In the genomic region with DNA sequence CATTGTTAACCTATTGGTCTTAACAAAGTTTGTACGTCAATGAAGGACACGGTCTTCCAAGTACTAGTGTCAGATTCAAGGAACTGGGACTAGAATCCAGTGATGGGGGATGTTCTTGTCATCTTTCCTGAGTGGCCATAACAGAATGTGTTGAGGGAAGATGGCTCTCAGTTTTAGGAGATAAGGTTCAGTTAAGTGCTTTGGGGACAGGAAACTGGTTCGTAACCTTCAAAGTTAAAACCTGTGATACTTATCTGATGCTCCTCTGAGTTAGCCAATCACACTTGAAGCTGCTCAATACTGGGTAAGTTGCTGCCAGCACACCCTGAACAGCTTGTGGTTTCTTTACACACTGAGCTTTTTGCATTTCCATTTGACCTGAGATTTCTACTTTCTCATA, we compare ENCODE assay signal across 1 cellular context.
A peak's percentile ranks its signal among the peaks of the same experiment; 100 is the strongest.
TF ChIP-seq lines count a peak whose summit lies in the region.

No MANE protein-coding gene starts in this region.

TF ChIP-seq in K562, 482 proteins besides CTCF, POLR2A, EP300 and RAD21 (continued from another document and continues in another):
- TF ChIP-seq FOXM1 (IDR thresholded peaks at IDR 0.05; ENCODE audit: low read depth) = peak; percentile 68; the same call in 1 of the 2 replicates
- no peak for TF ChIP-seq FOXM1 (CRISPR knock-in tag; IDR thresholded peaks at IDR 0.05; ENCODE audit: low read depth)
- TF ChIP-seq, protein P1, sequence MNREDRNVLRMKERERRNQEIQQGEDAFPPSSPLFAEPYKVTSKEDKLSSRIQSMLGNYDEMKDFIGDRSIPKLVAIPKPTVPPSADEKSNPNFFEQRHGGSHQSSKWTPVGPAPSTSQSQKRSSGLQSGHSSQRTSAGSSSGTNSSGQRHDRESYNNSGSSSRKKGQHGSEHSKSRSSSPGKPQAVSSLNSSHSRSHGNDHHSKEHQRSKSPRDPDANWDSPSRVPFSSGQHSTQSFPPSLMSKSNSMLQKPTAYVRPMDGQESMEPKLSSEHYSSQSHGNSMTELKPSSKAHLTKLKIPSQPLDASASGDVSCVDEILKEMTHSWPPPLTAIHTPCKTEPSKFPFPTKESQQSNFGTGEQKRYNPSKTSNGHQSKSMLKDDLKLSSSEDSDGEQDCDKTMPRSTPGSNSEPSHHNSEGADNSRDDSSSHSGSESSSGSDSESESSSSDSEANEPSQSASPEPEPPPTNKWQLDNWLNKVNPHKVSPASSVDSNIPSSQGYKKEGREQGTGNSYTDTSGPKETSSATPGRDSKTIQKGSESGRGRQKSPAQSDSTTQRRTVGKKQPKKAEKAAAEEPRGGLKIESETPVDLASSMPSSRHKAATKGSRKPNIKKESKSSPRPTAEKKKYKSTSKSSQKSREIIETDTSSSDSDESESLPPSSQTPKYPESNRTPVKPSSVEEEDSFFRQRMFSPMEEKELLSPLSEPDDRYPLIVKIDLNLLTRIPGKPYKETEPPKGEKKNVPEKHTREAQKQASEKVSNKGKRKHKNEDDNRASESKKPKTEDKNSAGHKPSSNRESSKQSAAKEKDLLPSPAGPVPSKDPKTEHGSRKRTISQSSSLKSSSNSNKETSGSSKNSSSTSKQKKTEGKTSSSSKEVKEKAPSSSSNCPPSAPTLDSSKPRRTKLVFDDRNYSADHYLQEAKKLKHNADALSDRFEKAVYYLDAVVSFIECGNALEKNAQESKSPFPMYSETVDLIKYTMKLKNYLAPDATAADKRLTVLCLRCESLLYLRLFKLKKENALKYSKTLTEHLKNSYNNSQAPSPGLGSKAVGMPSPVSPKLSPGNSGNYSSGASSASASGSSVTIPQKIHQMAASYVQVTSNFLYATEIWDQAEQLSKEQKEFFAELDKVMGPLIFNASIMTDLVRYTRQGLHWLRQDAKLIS (CRISPR knock-in tag; IDR thresholded peaks at IDR 0.05) = no peak
- no peak for TF ChIP-seq POLR2G (IDR thresholded peaks at IDR 0.05; ENCODE audit: low read depth, low read length)
- no peak for TF ChIP-seq NCOA2 (IDR thresholded peaks at IDR 0.05; ENCODE audit: partially characterized antibody in 2 of 2)
- TF ChIP-seq TBP (optimal IDR thresholded peaks at IDR 0.05; ENCODE audit: low read depth, low read length) = no peak
- no peak for TF ChIP-seq SREBF1 (IDR thresholded peaks at IDR 0.05; ENCODE audit: borderline replicate concordance, low read depth, low read length)
- no peak for TF ChIP-seq E2F3 (CRISPR knock-in tag; IDR thresholded peaks at IDR 0.05)
- TF ChIP-seq NCOA1 (IDR thresholded peaks at IDR 0.05; ENCODE audit: low read depth) = peak; percentile 20; the same call in 1 of the 2 replicates
- no peak for TF ChIP-seq RBM14 (IDR thresholded peaks at IDR 0.05; ENCODE audit: borderline replicate concordance, insufficient read depth, low read depth, low read length)
- no peak for TF ChIP-seq MAFF (IDR thresholded peaks at IDR 0.05; ENCODE audit: low read length)
- TF ChIP-seq FUS (optimal IDR thresholded peaks at IDR 0.05; ENCODE audit: low read depth, low read length) = no peak
- TF ChIP-seq ZNF79 (CRISPR knock-in tag; IDR thresholded peaks at IDR 0.05; ENCODE audit: low read depth) = no peak
- TF ChIP-seq GABPB1 (CRISPR knock-in tag; IDR thresholded peaks at IDR 0.05) = no peak
- no peak for TF ChIP-seq NBN (IDR thresholded peaks at IDR 0.05; ENCODE audit: low read depth)
- no peak for TF ChIP-seq MXI1 (IDR thresholded peaks at IDR 0.05; ENCODE audit: low read depth, low read length)
- no peak for TF ChIP-seq L3MBTL2 (IDR thresholded peaks at IDR 0.05)
- TF ChIP-seq, protein P2, sequence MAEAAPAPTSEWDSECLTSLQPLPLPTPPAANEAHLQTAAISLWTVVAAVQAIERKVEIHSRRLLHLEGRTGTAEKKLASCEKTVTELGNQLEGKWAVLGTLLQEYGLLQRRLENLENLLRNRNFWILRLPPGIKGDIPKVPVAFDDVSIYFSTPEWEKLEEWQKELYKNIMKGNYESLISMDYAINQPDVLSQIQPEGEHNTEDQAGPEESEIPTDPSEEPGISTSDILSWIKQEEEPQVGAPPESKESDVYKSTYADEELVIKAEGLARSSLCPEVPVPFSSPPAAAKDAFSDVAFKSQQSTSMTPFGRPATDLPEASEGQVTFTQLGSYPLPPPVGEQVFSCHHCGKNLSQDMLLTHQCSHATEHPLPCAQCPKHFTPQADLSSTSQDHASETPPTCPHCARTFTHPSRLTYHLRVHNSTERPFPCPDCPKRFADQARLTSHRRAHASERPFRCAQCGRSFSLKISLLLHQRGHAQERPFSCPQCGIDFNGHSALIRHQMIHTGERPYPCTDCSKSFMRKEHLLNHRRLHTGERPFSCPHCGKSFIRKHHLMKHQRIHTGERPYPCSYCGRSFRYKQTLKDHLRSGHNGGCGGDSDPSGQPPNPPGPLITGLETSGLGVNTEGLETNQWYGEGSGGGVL (CRISPR knock-in tag; IDR thresholded peaks at IDR 0.05) = no peak
- no peak for TF ChIP-seq OTX1 (CRISPR knock-in tag; IDR thresholded peaks at IDR 0.05)
- no peak for TF ChIP-seq ZNF134 (CRISPR knock-in tag; conservative IDR thresholded peaks at IDR 0.05)
- TF ChIP-seq NFRKB (IDR thresholded peaks at IDR 0.05; ENCODE audit: low read depth) = no peak
- no peak for TF ChIP-seq SREBF2 (CRISPR knock-in tag; IDR thresholded peaks at IDR 0.05)
- TF ChIP-seq ZNF561 (CRISPR knock-in tag; conservative IDR thresholded peaks at IDR 0.05) = no peak
- TF ChIP-seq SRF (CRISPR knock-in tag; IDR thresholded peaks at IDR 0.05) = no peak
- no peak for TF ChIP-seq CEBPB (tag; IDR thresholded peaks at IDR 0.05)
- no peak for TF ChIP-seq SNRNP70 (optimal IDR thresholded peaks at IDR 0.05; ENCODE audit: low read depth, low read length)
- no peak for TF ChIP-seq ZFP1 (CRISPR knock-in tag; IDR thresholded peaks at IDR 0.05)
- TF ChIP-seq TGIF2 (CRISPR knock-in tag; IDR thresholded peaks at IDR 0.05) = no peak
- no peak for TF ChIP-seq ZNF699 (CRISPR knock-in tag; IDR thresholded peaks at IDR 0.05; ENCODE audit: insufficient replicate concordance)
- no peak for TF ChIP-seq MCM2 (IDR thresholded peaks at IDR 0.05; ENCODE audit: low read depth)
- TF ChIP-seq SMAD2 (IDR thresholded peaks at IDR 0.05; ENCODE audit: low read depth, low read length) = no peak
- TF ChIP-seq, protein P3, sequence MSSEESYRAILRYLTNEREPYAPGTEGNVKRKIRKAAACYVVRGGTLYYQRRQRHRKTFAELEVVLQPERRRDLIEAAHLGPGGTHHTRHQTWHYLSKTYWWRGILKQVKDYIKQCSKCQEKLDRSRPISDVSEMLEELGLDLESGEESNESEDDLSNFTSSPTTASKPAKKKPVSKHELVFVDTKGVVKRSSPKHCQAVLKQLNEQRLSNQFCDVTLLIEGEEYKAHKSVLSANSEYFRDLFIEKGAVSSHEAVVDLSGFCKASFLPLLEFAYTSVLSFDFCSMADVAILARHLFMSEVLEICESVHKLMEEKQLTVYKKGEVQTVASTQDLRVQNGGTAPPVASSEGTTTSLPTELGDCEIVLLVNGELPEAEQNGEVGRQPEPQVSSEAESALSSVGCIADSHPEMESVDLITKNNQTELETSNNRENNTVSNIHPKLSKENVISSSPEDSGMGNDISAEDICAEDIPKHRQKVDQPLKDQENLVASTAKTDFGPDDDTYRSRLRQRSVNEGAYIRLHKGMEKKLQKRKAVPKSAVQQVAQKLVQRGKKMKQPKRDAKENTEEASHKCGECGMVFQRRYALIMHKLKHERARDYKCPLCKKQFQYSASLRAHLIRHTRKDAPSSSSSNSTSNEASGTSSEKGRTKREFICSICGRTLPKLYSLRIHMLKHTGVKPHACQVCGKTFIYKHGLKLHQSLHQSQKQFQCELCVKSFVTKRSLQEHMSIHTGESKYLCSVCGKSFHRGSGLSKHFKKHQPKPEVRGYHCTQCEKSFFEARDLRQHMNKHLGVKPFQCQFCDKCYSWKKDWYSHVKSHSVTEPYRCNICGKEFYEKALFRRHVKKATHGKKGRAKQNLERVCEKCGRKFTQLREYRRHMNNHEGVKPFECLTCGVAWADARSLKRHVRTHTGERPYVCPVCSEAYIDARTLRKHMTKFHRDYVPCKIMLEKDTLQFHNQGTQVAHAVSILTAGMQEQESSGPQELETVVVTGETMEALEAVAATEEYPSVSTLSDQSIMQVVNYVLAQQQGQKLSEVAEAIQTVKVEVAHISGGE (CRISPR knock-in tag; IDR thresholded peaks at IDR 0.05) = no peak
- peak; percentile 73 for TF ChIP-seq KDM1A (IDR thresholded peaks at IDR 0.05)
- TF ChIP-seq EHMT2 (IDR thresholded peaks at IDR 0.05) = peak; percentile 61
- TF ChIP-seq TAL1 (IDR thresholded peaks at IDR 0.05) = peak; percentile 61; the same call in 1 of the 2 replicates
- no peak for TF ChIP-seq HDAC2 (IDR thresholded peaks at IDR 0.05)
- TF ChIP-seq ATF1 (CRISPR knock-in tag; IDR thresholded peaks at IDR 0.05) = no peak
- TF ChIP-seq ATF1 (tag; IDR thresholded peaks at IDR 0.05) = peak; percentile 12; the same call in 1 of the 2 replicates
- TF ChIP-seq ZBTB5 (IDR thresholded peaks at IDR 0.05) = no peak; the same call in 1 of the 2 replicates
- no peak for TF ChIP-seq PHB2 (IDR thresholded peaks at IDR 0.05; ENCODE audit: low read depth)
- TF ChIP-seq SMARCE1 (IDR thresholded peaks at IDR 0.05) = 0 out of 2 replicates have a peak, but pooled peaks have one; percentile 47
- no peak for TF ChIP-seq ZNF431 (CRISPR knock-in tag; IDR thresholded peaks at IDR 0.05)
- TF ChIP-seq ZKSCAN1 (IDR thresholded peaks at IDR 0.05; ENCODE audit: low read depth, low read length) = no peak
- no peak for TF ChIP-seq TEAD1 (CRISPR knock-in tag; IDR thresholded peaks at IDR 0.05)
- TF ChIP-seq, protein P4, sequence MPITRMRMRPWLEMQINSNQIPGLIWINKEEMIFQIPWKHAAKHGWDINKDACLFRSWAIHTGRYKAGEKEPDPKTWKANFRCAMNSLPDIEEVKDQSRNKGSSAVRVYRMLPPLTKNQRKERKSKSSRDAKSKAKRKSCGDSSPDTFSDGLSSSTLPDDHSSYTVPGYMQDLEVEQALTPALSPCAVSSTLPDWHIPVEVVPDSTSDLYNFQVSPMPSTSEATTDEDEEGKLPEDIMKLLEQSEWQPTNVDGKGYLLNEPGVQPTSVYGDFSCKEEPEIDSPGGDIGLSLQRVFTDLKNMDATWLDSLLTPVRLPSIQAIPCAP (CRISPR knock-in tag; IDR thresholded peaks at IDR 0.05; ENCODE audit: borderline replicate concordance) = no peak
- TF ChIP-seq XRCC5 (IDR thresholded peaks at IDR 0.05; ENCODE audit: low read depth, low read length) = no peak
- no peak for TF ChIP-seq TBL1XR1 (IDR thresholded peaks at IDR 0.05; ENCODE audit: low read length in 2 of 2)
- TF ChIP-seq ZNF324 (CRISPR knock-in tag; IDR thresholded peaks at IDR 0.05) = no peak
- no peak for TF ChIP-seq PTRF (tag; IDR thresholded peaks at IDR 0.05)
- TF ChIP-seq ERF (CRISPR knock-in tag; IDR thresholded peaks at IDR 0.05) = no peak
- TF ChIP-seq, protein P5, sequence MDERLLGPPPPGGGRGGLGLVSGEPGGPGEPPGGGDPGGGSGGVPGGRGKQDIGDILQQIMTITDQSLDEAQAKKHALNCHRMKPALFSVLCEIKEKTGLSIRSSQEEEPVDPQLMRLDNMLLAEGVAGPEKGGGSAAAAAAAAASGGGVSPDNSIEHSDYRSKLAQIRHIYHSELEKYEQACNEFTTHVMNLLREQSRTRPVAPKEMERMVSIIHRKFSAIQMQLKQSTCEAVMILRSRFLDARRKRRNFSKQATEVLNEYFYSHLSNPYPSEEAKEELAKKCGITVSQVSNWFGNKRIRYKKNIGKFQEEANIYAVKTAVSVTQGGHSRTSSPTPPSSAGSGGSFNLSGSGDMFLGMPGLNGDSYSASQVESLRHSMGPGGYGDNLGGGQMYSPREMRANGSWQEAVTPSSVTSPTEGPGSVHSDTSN (CRISPR knock-in tag; IDR thresholded peaks at IDR 0.05; ENCODE audit: low read depth) = no peak
- TF ChIP-seq, protein P5 (tag; conservative IDR thresholded peaks at IDR 0.05; ENCODE audit: low read depth) = no peak
- no peak for TF ChIP-seq SRSF3 (IDR thresholded peaks at IDR 0.05; ENCODE audit: insufficient read depth, low read length)
- no peak for TF ChIP-seq RFX1 (IDR thresholded peaks at IDR 0.05)
- TF ChIP-seq E2F6 (IDR thresholded peaks at IDR 0.05; ENCODE audit: borderline replicate concordance in 1 of 2, extremely low read depth in 1 of 2, insufficient read depth in 1 of 2, insufficient read length in 1 of 2, low read depth in 1 of 2, low read length in 1 of 2, poor library complexity in 1 of 2, severe bottlenecking in 1 of 2) = no peak
- no peak for TF ChIP-seq SMARCB1 (IDR thresholded peaks at IDR 0.05; ENCODE audit: insufficient read length, low read depth)
- TF ChIP-seq IRF9 (tag; IDR thresholded peaks at IDR 0.05) = no peak
- TF ChIP-seq MAX (CRISPR knock-in tag; IDR thresholded peaks at IDR 0.05) = no peak
